ENCODE assay signal across 28 cellular contexts in the genomic region with DNA sequence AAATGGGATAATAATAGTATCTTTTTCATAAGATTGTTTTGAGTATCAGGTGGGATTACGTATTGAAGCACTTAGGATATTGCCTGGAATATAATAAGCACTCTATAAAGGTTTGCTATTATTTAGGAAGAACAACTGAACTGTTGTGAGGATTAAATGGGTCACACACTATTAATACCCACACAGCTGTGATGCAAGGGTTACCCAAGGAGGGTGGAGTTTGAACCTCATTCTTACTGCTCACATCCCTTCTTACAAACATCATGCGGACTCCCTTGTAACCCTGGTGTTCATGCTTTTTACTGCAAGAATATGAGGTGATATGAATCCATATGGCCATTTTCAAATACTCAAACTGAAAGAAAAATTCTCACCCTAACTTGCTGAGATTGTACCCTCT.
"Had no signal": no experiment of that assay in that cellular context is flagged by ENCODE, and none has a peak within 500 bp of the region (broad histone marks: within the 10 kb centered on the region; RNA-seq: fewer than 3 reads in every experiment).

No MANE protein-coding gene starts in this region.

- ATAC-seq: activated CD8-positive, alpha-beta T cell treated with anti-CD3 and anti-CD28 coated beads for 36 hours; activated T-cell treated with anti-CD3 and anti-CD28 coated beads, Interleukin-2, amount 50 U/mL, for 72 hours; activated T-helper 17 cell treated with anti-CD3 and anti-CD28 coated beads, Interleukin-2, amount 50 U/mL, for 72 hours had no signal

- H3K9me3 ChIP-seq: SJCRH30 had no signal

- H3K4me1 ChIP-seq: SJCRH30 had no signal

- H3K4me3 ChIP-seq: SJCRH30, SK-N-MC had no signal

- H3K36me3 ChIP-seq: SJCRH30 had no signal

- H3K27me3 ChIP-seq: SJCRH30 had no signal

- DNase-seq: activated CD4-positive, alpha-beta T cell treated with anti-CD3 and anti-CD28 coated beads, Interleukin-2, amount 10 ng/mL, durations not matched to agents 24 days and 14 days; activated CD4-positive, alpha-beta T cell treated with anti-CD3 and anti-CD28 coated beads, Interleukin-2, amount 50 U/mL, for 4 hours; activated CD8-positive, alpha-beta T cell treated with anti-CD3 and anti-CD28 coated beads for 36 hours; activated effector memory CD4-positive, alpha-beta T cell treated with anti-CD3 and anti-CD28 coated beads, Interleukin-2, amount 50 U/mL, for 16 hours; activated naive CD4-positive, alpha-beta T cell; activated naive CD4-positive, alpha-beta T cell treated with anti-CD3 and anti-CD28 coated beads, Interleukin-2, amount 50 U/mL, for 16 hours; activated naive CD8-positive, alpha-beta T cell treated with anti-CD3 and anti-CD28 coated beads for 36 hours; activated T-cell treated with anti-CD3 and anti-CD28 coated beads, Interleukin-2, amount 50 U/mL, for 1 hour; activated T-cell treated with anti-CD3 and anti-CD28 coated beads, Interleukin-2, amount 50 U/mL, for 72 hours; amniotic stem cell; aorta; Kasumi-1; KG1; MM.1S; MV-4-11; NCI-H1092; NCI-H1436 treated with DMSO at 0.1 percent for 48 hours; NCI-H187; NCI-H2081 treated with DMSO at 0.1 percent for 48 hours; NCI-H510A; NCI-H526; NCI-H748 treated with DMSO at 0.1 percent for 48 hours; NK-92 treated with Interleukin-12 subunit alpha and Interleukin-12 subunit beta, amount 100 ng/mL, for 24 hours; SHP77; SJCRH30; T1000 had no signal

- H3K27ac ChIP-seq: SJCRH30, SK-N-MC had no signal
